In the genomic region with DNA sequence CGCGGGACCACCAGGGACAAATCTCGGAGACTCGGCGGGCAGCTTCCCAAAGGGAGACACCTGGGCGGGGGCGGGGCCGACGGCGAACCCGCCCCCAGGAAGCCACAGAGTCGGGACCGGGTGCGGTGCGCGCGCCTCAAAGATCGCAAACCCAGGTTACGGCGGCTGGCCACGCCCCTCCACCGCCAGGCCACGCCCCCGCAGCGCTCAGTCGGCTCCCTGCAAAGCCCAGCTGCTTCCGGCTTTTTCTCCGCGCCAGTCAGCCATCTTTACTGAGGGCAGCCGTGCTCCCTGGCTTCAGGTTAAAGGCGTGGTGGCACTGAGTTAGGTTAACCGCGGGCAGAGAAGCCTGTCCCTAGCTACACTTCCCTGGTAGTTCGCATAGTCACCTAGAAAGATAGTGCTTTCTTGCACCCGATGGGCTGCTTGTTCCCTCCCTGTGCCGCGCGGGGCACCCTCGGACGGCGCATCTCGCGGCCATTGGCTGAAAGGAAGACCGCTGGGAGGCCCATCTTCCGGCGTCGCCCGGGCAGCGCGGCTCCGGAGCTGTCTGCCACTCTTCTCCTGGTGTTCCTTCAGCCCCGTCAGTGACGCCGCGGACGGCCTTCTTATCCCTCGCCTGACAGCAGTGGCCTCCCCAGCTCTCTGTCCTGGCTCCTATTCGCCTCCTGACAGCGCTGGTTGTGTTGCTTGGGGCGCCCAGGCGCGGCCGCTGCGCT, we compare ENCODE assay signal across 8 cellular contexts. TPM values are rescaled to one million over a fixed set of nuclear protein-coding genes. Genes with fewer than 3 reads are reported as not detected.
DNase-seq lines count a peak whose midpoint lies in the region; ATAC-seq and TF ChIP-seq lines count a peak whose summit lies in the region.

Gene TBC1D2, minus strand, starts transcription at position 72 of the 719 bp plus-strand sequence. CDS start 108 bp downstream, outside the sequence.

- H3K27ac ChIP-seq in OCI-LY7 (ENCODE audit: low read depth, low read length, poor library complexity, severe bottlenecking) (peak within 1 kb of the TSS; percentile 85), epithelial cell of prostate (peak within 1 kb of the TSS; percentile 96)

- H3K36me3 ChIP-seq in OCI-LY7 (ENCODE audit: insufficient read depth, low read length) (no peaks in the 10 kb centered on the region), mucosa of descending colon (ENCODE audit: low read depth) (no peaks in the 10 kb centered on the region)

- ATAC-seq in GM21576 (IDR thresholded peaks at IDR 0.05; ENCODE audit: unreplicated experiment) (peak; percentile 85), mucosa of descending colon (peak; percentile 94)

- H3K4me3 Mint-ChIP-seq in IgD-negative memory B cell, result peak within 1 kb of the TSS; percentile 95 to 98 (median 96)

- intact Hi-C loops in OCI-LY7 (cut with micrococcal nuclease; ENCODE audit: unreplicated experiment) (loop anchor here (1.0 to 5.0 kb wide), 4 partner anchors 181 to 622 kb away; partner anchors contain the start of genes NANS, NCBP1, TRMO and TSTD2), mucosa of descending colon (cut with DNase I, micrococcal nuclease) (loop anchor here in 1 of 2 donors (10.0 kb wide), 1 partner anchor 181 kb away; no protein-coding TSS in a partner anchor)

- H3K27ac Mint-ChIP-seq in IgD-negative memory B cell, result peak within 1 kb of the TSS; percentile 96 to 99 (median 97)

- DNase-seq in DMS53 (lab: John Stamatoyannopoulos, UW) (peak; percentile 96), OCI-LY7 (ENCODE audit: low spot score) (peak; percentile 95), activated T-cell treated with anti-CD3 and anti-CD28 coated beads for 48 hours (ENCODE audit: low read depth) (peak; percentile 97), epithelial cell of prostate (ENCODE audit: low read depth, low spot score) (peak; percentile 69), mucosa of descending colon (peak; percentile 99)
- peak; percentile 92 to 97 for DNase-seq in stimulated activated CD8-positive, alpha-beta memory T cell treated with anti-CD3 and anti-CD28 coated beads, Interleukin-4, amount 100 ng/mL, for 1 hour (ENCODE audit: low read depth in 2 of 2, low spot score in 1 of 2)

- peaks cover 2% of the 10 kb centered on the region for H3K36me3 Mint-ChIP-seq in IgD-negative memory B cell

- peak within 1 kb of the TSS; percentile 90 for H2AFZ ChIP-seq in OCI-LY7 (ENCODE audit: low read length)

- no peaks in the 10 kb centered on the region for H3K79me2 ChIP-seq in OCI-LY7 (ENCODE audit: insufficient read depth, low read depth, low read length)

- peaks cover 17% of the 10 kb centered on the region for H3K4me1 ChIP-seq in OCI-LY7 (ENCODE audit: insufficient read depth, low read length, poor library complexity, severe bottlenecking)
- peaks cover 19% of the 10 kb centered on the region for H3K4me1 ChIP-seq in mucosa of descending colon (ENCODE audit: low read depth)

- H3K9me2 ChIP-seq in OCI-LY7 (ENCODE audit: insufficient read depth, low read length), result no peaks in the 10 kb centered on the region

- no peaks in the 10 kb centered on the region for H4K20me1 ChIP-seq in OCI-LY7 (ENCODE audit: insufficient read depth, low read length)

- no peaks in the 10 kb centered on the region for H3K9me3 Mint-ChIP-seq in IgD-negative memory B cell

- no peaks in the 10 kb centered on the region for H3K9me3 ChIP-seq in OCI-LY7 (ENCODE audit: low read length)
- H3K9me3 ChIP-seq in mucosa of descending colon, result no peaks in the 10 kb centered on the region

- CTCF ChIA-PET in OCI-LY7 (lab: Charles Lee; ENCODE audit: unreplicated experiment), result interaction anchor here (0.6 to 1.1 kb wide), 4 partner anchors 23 to 510 kb away, joined by 3 to 5 read pairs (median 4); partner anchors contain the start of gene NANS

- POLR2A ChIA-PET in OCI-LY7 (lab: Charles Lee), result interaction anchor here (0.5 to 2.5 kb wide), 20 partner anchors 10 to 1074 kb away, joined by 3 to 10 read pairs (median 4); partner anchors contain the start of genes NANS and TRMO

- TF ChIP-seq CTCF in OCI-LY7 (conservative IDR thresholded peaks at IDR 0.05; ENCODE audit: low read length) (peak; percentile 51; the same call in 1 of the 2 replicates), mucosa of descending colon (IDR thresholded peaks at IDR 0.05) (no peak)

- peak within 1 kb of the TSS; percentile 95 for H3K4me2 ChIP-seq in OCI-LY7 (ENCODE audit: low read length)

- peaks cover 14 to 21% (median 16%) of the 10 kb centered on the region in 3 donors for H3K4me1 Mint-ChIP-seq in IgD-negative memory B cell

- no peaks in the 10 kb centered on the region for H3K27me3 Mint-ChIP-seq in IgD-negative memory B cell

- no TSS peak for BruUV-seq in OCI-LY7 (replicated peaks; lab: Mats Ljungman, UMichigan)

- peak within 1 kb of the TSS; percentile 75 for H3K4me3 ChIP-seq in OCI-LY7 (ENCODE audit: low read depth, low read length, poor library complexity, severe bottlenecking)
- H3K4me3 ChIP-seq in mucosa of descending colon, result peak within 1 kb of the TSS; percentile 71

RNA-seq across cellular contexts. Expression of gene TBC1D2, which starts in this region (rescaled TPM):
- 5.3 TPM for polyA plus RNA-seq in IgD-negative memory B cell
- total RNA-seq in OCI-LY7 (2014; rRNA removed; shearing (Covaris generic)), result 2.5 and 5.5 TPM in 2 replicates
- total RNA-seq in OCI-LY7 (2022) (3.1 and 3.2 TPM in 2 replicates), mucosa of descending colon (10 to 100 TPM; 19.5 to 33.5 (median 26.9) TPM)

Comparison
In these comparisons a context has a peak if more than half of its experiments do, and no peak if none do; other contexts are left out.
1. Peak in every context shown above with its lines: DNase-seq, ATAC-seq, H3K4me3 ChIP-seq and H3K27ac ChIP-seq.